ENCODE assay signal across 8 cellular contexts in the genomic region with DNA sequence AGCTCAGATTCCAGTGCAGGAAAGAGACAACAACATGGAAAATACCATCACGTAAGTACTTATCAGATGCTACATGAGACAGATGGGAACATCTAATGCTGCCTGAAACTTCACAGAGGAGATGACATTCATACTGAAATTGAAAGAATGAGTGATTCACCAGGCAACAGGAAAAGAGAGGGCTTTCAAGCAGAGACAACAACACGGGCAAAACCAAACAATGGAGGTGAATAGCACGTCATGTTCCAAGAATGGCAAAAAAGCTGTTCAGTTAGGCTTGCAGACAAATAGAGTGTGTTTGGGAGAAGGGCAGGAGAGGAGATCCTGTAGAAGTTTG. TPM values are rescaled to one million over a fixed set of nuclear protein-coding genes. Genes with fewer than 3 reads are reported as not detected.
DNase-seq lines count a peak whose midpoint lies in the region; ATAC-seq and TF ChIP-seq lines count a peak whose summit lies in the region.

No MANE protein-coding gene starts in this region.

- peak overlapping the region; percentile 90 for H3K27ac Mint-ChIP-seq in activated CD4-positive, alpha-beta T cell treated with anti-CD3 and anti-CD28 coated beads, Interleukin-2, amount 10 ng/mL, durations not matched to agents 24 days and 14 days
- H3K27ac Mint-ChIP-seq in activated T-cell treated with anti-CD3 and anti-CD28 coated beads, Interleukin-2, amount 50 U/mL, for 72 hours, result peak overlapping the region; percentile 49
- H3K27ac Mint-ChIP-seq in neural progenitor cell, result no peak overlapping the region

- TF ChIP-seq CTCF in neural progenitor cell (IDR thresholded peaks at IDR 0.05), result no peak

- H3K4me3 Mint-ChIP-seq in activated CD4-positive, alpha-beta T cell treated with anti-CD3 and anti-CD28 coated beads, Interleukin-2, amount 10 ng/mL, durations not matched to agents 24 days and 14 days, result peak overlapping the region; percentile 70
- H3K4me3 Mint-ChIP-seq in activated T-cell treated with anti-CD3 and anti-CD28 coated beads, Interleukin-2, amount 50 U/mL, for 72 hours, result peak overlapping the region; percentile 47 to 64
- H3K4me3 Mint-ChIP-seq in neural progenitor cell, result no peak overlapping the region

- H3K9me3 Mint-ChIP-seq in activated CD4-positive, alpha-beta T cell treated with anti-CD3 and anti-CD28 coated beads, Interleukin-2, amount 10 ng/mL, durations not matched to agents 24 days and 14 days, result no peaks in the 10 kb centered on the region
- H3K9me3 Mint-ChIP-seq in activated T-cell treated with anti-CD3 and anti-CD28 coated beads, Interleukin-2, amount 50 U/mL, for 72 hours, result no peaks in the 10 kb centered on the region
- H3K9me3 Mint-ChIP-seq in neural progenitor cell, result no peaks in the 10 kb centered on the region

- DNase-seq in activated CD4-positive, alpha-beta T cell treated with anti-CD3 and anti-CD28 coated beads, Interleukin-2, amount 10 ng/mL, durations not matched to agents 24 days and 14 days, result peak; percentile 90
- DNase-seq in activated CD4-positive, alpha-beta T cell treated with anti-CD3 and anti-CD28 coated beads, Interleukin-2, amount 50 U/mL, for 1 hour, result no peak
- DNase-seq in activated T-cell treated with anti-CD3 and anti-CD28 coated beads, Interleukin-2, amount 50 U/mL, for 72 hours, result peak; percentile 61 to 62
- DNase-seq in stimulated activated CD4-positive, alpha-beta T cell treated with anti-CD3 and anti-CD28 coated beads, TNF-alpha, amount 100 ng/mL, for 48 hours (ENCODE audit: low read depth in 3 of 3), result peak in 2 of 3 donors; percentile 16
- DNase-seq in NK-92 (lab: John Stamatoyannopoulos, UW; ENCODE audit: unreplicated experiment), result no peak
- DNase-seq in right cardiac atrium, result no peak
- DNase-seq in neural progenitor cell (ENCODE audit: low spot score), result no peak

- no peaks in the 10 kb centered on the region for H3K27me3 ChIP-seq in right cardiac atrium (ENCODE audit: control insufficient read depth, insufficient read depth)
- no peaks in the 10 kb centered on the region for H3K27me3 ChIP-seq in neural progenitor cell

- H3K4me1 ChIP-seq in right cardiac atrium (ENCODE audit: control insufficient read depth, insufficient read depth, low read length), result no peaks in the 10 kb centered on the region
- H3K4me1 ChIP-seq in neural progenitor cell, result peaks cover 11% of the 10 kb centered on the region

- peak; percentile 85 for ATAC-seq in HG03045 (IDR thresholded peaks at IDR 0.05; ENCODE audit: unreplicated experiment)
- peak; percentile 96 to 97 for ATAC-seq in activated T-cell treated with anti-CD3 and anti-CD28 coated beads, Interleukin-2, amount 50 U/mL, for 72 hours (replicated peaks in 1 of 2)
- ATAC-seq in right cardiac atrium, result no peak

- H3K4me3 ChIP-seq in right cardiac atrium (ENCODE audit: low read length), result no peak overlapping the region
- H3K4me3 ChIP-seq in neural progenitor cell, result no peak overlapping the region

- H3K36me3 ChIP-seq in neural progenitor cell, result no peaks in the 10 kb centered on the region

- 62% methylated on average over 3 of the region's 3 CpGs for WGBS in right cardiac atrium

- H3K36me3 Mint-ChIP-seq in activated CD4-positive, alpha-beta T cell treated with anti-CD3 and anti-CD28 coated beads, Interleukin-2, amount 10 ng/mL, durations not matched to agents 24 days and 14 days (ENCODE audit: low read depth), result peaks cover 4% of the 10 kb centered on the region
- H3K36me3 Mint-ChIP-seq in activated T-cell treated with anti-CD3 and anti-CD28 coated beads, Interleukin-2, amount 50 U/mL, for 72 hours (ENCODE audit: insufficient read depth in 2 of 2), result no peaks in the 10 kb centered on the region
- H3K36me3 Mint-ChIP-seq in neural progenitor cell, result no peaks in the 10 kb centered on the region

- peaks cover 45% of the 10 kb centered on the region for H3K4me1 Mint-ChIP-seq in activated CD4-positive, alpha-beta T cell treated with anti-CD3 and anti-CD28 coated beads, Interleukin-2, amount 10 ng/mL, durations not matched to agents 24 days and 14 days
- peaks cover 51% of the 10 kb centered on the region for H3K4me1 Mint-ChIP-seq in activated T-cell treated with anti-CD3 and anti-CD28 coated beads, Interleukin-2, amount 50 U/mL, for 72 hours (ENCODE audit: low read depth)
- no peaks in the 10 kb centered on the region for H3K4me1 Mint-ChIP-seq in neural progenitor cell

- H3K9me3 ChIP-seq in right cardiac atrium (ENCODE audit: control insufficient read depth, low read length) (no peaks in the 10 kb centered on the region), neural progenitor cell (ENCODE audit: low read depth) (no peaks in the 10 kb centered on the region)

- no peak overlapping the region for H3K4me2 ChIP-seq in neural progenitor cell

- peaks cover 8% of the 10 kb centered on the region for H3F3A ChIP-seq in neural progenitor cell (ENCODE audit: low read depth)

- H2AFZ ChIP-seq in neural progenitor cell (replicated peaks), result no peak overlapping the region

- H3K27ac ChIP-seq in right cardiac atrium (ENCODE audit: low read length) (no peak overlapping the region), neural progenitor cell (no peak overlapping the region)

- intact Hi-C loops in activated CD4-positive, alpha-beta T cell treated with anti-CD3 and anti-CD28 coated beads, Interleukin-2, amount 10 ng/mL, durations not matched to agents 24 days and 14 days (cut with micrococcal nuclease), result loop anchor here (1.0 to 2.0 kb wide), 5 partner anchors 21 to 446 kb away; a partner anchor contains a TSS
- intact Hi-C loops in right cardiac atrium (cut with DNase I), result no loop called here

- H3K79me2 ChIP-seq in neural progenitor cell (ENCODE audit: low read depth), result no peaks in the 10 kb centered on the region

- no peaks in the 10 kb centered on the region for H4K20me1 ChIP-seq in neural progenitor cell (ENCODE audit: low read depth)

- H3K9ac ChIP-seq in neural progenitor cell, result no peak overlapping the region

- H3K27me3 Mint-ChIP-seq in activated CD4-positive, alpha-beta T cell treated with anti-CD3 and anti-CD28 coated beads, Interleukin-2, amount 10 ng/mL, durations not matched to agents 24 days and 14 days, result no peaks in the 10 kb centered on the region
- H3K27me3 Mint-ChIP-seq in activated T-cell treated with anti-CD3 and anti-CD28 coated beads, Interleukin-2, amount 50 U/mL, for 72 hours (ENCODE audit: low read depth), result peaks cover 12% of the 10 kb centered on the region
- peaks cover 5% of the 10 kb centered on the region for H3K27me3 Mint-ChIP-seq in neural progenitor cell (ENCODE audit: insufficient read depth, low read depth)

RNA-seq across cellular contexts. Expression of a gene that starts 39.3 kb away (rescaled TPM):
- total RNA-seq in activated CD4-positive, alpha-beta T cell treated with anti-CD3 and anti-CD28 coated beads, Interleukin-2, amount 10 ng/mL, durations not matched to agents 24 days and 14 days, result 25.4 and 25.6 TPM in 2 replicates
- 10 to 100 TPM; 20.7 to 23.9 TPM for total RNA-seq in activated T-cell treated with anti-CD3 and anti-CD28 coated beads, Interleukin-2, amount 50 U/mL, for 72 hours
- total RNA-seq in right cardiac atrium (10 to 100 TPM; 22.4 to 33.2 (median 27.3) TPM), neural progenitor cell (ENCODE audit: low replicate concordance) (5.2 and 12.4 TPM in 2 replicates)
- polyA plus RNA-seq in right cardiac atrium, result 11.7 TPM

RNA-seq across cellular contexts. Expression of a gene that starts 39.4 kb away (rescaled TPM):
- 4.6 and 5.4 TPM in 2 replicates for total RNA-seq in activated CD4-positive, alpha-beta T cell treated with anti-CD3 and anti-CD28 coated beads, Interleukin-2, amount 10 ng/mL, durations not matched to agents 24 days and 14 days
- 1 to 10 TPM; 6.0 to 8.6 TPM for total RNA-seq in activated T-cell treated with anti-CD3 and anti-CD28 coated beads, Interleukin-2, amount 50 U/mL, for 72 hours
- total RNA-seq in right cardiac atrium, result 1 to 10 TPM; 4.5 to 7.0 (median 5.7) TPM
- 3.1 TPM for polyA plus RNA-seq in right cardiac atrium
- 25.0 and 35.7 TPM in 2 replicates for total RNA-seq in neural progenitor cell (ENCODE audit: low replicate concordance)

Comparison
In these comparisons a context has a peak if more than half of its experiments do, and no peak if none do; other contexts are left out.
1. DNase-seq: peak in activated CD4-positive, alpha-beta T cell treated with anti-CD3 and anti-CD28 coated beads, Interleukin-2, amount 10 ng/mL, durations not matched to agents 24 days and 14 days (single experiment), activated T-cell treated with anti-CD3 and anti-CD28 coated beads, Interleukin-2, amount 50 U/mL, for 72 hours (2 of 2) and stimulated activated CD4-positive, alpha-beta T cell treated with anti-CD3 and anti-CD28 coated beads, TNF-alpha, amount 100 ng/mL, for 48 hours (2 of 3); none in activated CD4-positive, alpha-beta T cell treated with anti-CD3 and anti-CD28 coated beads, Interleukin-2, amount 50 U/mL, for 1 hour (single experiment), NK-92 (single experiment), right cardiac atrium (0 of 3) and neural progenitor cell (single experiment).
2. ATAC-seq: peak in HG03045 (single experiment) and activated T-cell treated with anti-CD3 and anti-CD28 coated beads, Interleukin-2, amount 50 U/mL, for 72 hours (2 of 2); none in right cardiac atrium (0 of 2).